ENCODE assay signal across 1 cellular context in the genomic region with DNA sequence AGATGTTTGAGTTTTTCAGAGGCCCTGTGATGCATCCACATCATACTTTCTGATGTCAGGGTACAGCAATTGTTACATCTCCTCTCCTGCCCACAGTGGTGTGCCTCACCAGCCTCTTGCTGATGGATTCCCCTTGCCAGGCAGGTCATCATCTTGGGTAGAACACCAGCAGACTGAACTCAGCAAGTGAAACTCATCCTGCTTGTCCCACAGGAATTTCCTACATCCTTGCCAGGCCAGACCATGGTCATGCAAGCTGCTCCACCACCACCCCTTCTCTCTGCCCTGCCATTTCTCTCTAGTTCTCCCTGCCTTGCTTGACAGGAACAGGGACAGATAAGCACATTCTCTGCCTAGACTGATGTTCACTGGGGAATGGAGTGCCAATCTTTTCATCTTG.
TF ChIP-seq lines count a peak whose summit lies in the region.

No MANE protein-coding gene starts in this region.

TF ChIP-seq in GM23338, 12 proteins besides CTCF, POLR2A, EP300 and RAD21 (continued from another document):
- TF ChIP-seq ZNF331 (CRISPR knock-in tag; IDR thresholded peaks at IDR 0.05; ENCODE audit: low read depth) (no peak), STAT1 (IDR thresholded peaks at IDR 0.05; ENCODE audit: unreplicated experiment) (no peak), JUNB (IDR thresholded peaks at IDR 0.05; ENCODE audit: unreplicated experiment) (no peak), REST (IDR thresholded peaks at IDR 0.05; ENCODE audit: unreplicated experiment) (no peak)
